15 cellular contexts compared by ENCODE assay signal in the genomic region with DNA sequence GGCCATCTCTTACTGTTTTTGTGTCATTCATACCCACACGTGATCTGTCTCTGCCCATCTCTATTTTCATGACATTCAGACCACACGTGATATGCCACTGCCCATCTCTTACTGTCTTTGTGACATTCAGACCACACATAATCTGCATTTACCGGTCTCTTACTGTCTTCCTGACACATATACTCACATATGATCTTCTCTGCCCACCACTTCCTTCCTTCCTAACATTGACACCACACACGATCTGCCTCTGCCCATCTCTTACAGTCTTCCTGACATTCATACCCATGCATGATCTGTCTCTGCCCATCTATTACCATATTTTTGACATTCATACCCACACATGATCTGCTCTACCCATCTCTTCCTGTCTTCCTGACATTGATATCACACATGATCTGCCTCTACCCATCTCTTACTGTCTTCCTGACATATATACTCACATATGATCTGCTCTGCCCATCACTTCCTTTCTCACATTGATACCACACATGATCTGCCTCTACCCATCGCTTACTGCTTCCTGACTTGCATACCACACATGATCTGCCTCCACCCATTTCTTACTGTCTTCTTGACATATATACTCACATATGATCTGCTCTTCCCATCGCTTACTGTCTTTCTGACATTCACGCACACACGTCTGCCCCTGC. TPM values are rescaled to one million over a fixed set of nuclear protein-coding genes. Genes with fewer than 3 reads are reported as not detected.
DNase-seq lines count a peak whose midpoint lies in the region; ATAC-seq, FAIRE-seq and TF ChIP-seq lines count a peak whose summit lies in the region.
"Had no signal": no experiment of that assay in that cellular context is flagged by ENCODE, and none has a peak within 500 bp of the region (broad histone marks: within the 10 kb centered on the region; RNA-seq: fewer than 3 reads in every experiment).

No MANE protein-coding gene starts in this region.

- H3K36me3 Mint-ChIP-seq in activated naive CD8-positive, alpha-beta T cell treated with anti-CD3 and anti-CD28 coated beads, Interleukin-2, amount 10 ng/mL, durations not matched to agents 7 days and 5 days: no peaks in the 10 kb centered on the region
- no peaks in the 10 kb centered on the region for H3K36me3 Mint-ChIP-seq in activated naive CD8-positive, alpha-beta T cell treated with anti-CD3 and anti-CD28 coated beads, Interleukin-2, amount 50 U/mL, for 24 hours (ENCODE audit: low read depth)
- H3K36me3 Mint-ChIP-seq in activated T-helper 17 cell treated with anti-CD3 and anti-CD28 coated beads, Interleukin-2, amount 50 U/mL, for 72 hours (ENCODE audit: low read depth): no peaks in the 10 kb centered on the region
- H3K36me3 Mint-ChIP-seq: CD14-positive monocyte, IgD-negative memory B cell had no signal

- no peaks in the 10 kb centered on the region for H3K9me3 Mint-ChIP-seq in activated naive CD8-positive, alpha-beta T cell treated with anti-CD3 and anti-CD28 coated beads, Interleukin-2, amount 10 ng/mL, durations not matched to agents 7 days and 5 days
- no peaks in the 10 kb centered on the region for H3K9me3 Mint-ChIP-seq in activated naive CD8-positive, alpha-beta T cell treated with anti-CD3 and anti-CD28 coated beads, Interleukin-2, amount 50 U/mL, for 24 hours
- H3K9me3 Mint-ChIP-seq in activated T-helper 17 cell treated with anti-CD3 and anti-CD28 coated beads, Interleukin-2, amount 50 U/mL, for 72 hours: no peaks in the 10 kb centered on the region

- H3K4me3 Mint-ChIP-seq in activated naive CD8-positive, alpha-beta T cell treated with anti-CD3 and anti-CD28 coated beads, Interleukin-2, amount 10 ng/mL, durations not matched to agents 7 days and 5 days: no peak overlapping the region
- H3K4me3 Mint-ChIP-seq in activated naive CD8-positive, alpha-beta T cell treated with anti-CD3 and anti-CD28 coated beads, Interleukin-2, amount 50 U/mL, for 24 hours: no peak overlapping the region
- H3K4me3 Mint-ChIP-seq in activated T-helper 17 cell treated with anti-CD3 and anti-CD28 coated beads, Interleukin-2, amount 50 U/mL, for 72 hours: no peak overlapping the region
- H3K4me3 Mint-ChIP-seq: CD14-positive monocyte, H9, IgD-negative memory B cell had no signal

- no peaks in the 10 kb centered on the region for H3K9me3 ChIP-seq in thymus (ENCODE audit: control insufficient read depth)
- H3K9me3 ChIP-seq: A549 had no signal

- H3K4me3 ChIP-seq in thymus (ENCODE audit: low read length): no peak overlapping the region
- H3K4me3 ChIP-seq: A549 had no signal

- H3K36me3 ChIP-seq in thymus (ENCODE audit: control insufficient read depth, insufficient read depth): no peaks in the 10 kb centered on the region

- FAIRE-seq in GM12892 (lab: Jason Lieb, UNC): peak; percentile 24
- FAIRE-seq: A549, GM18507 had no signal

- DNase-seq in activated naive CD8-positive, alpha-beta T cell treated with anti-CD3 and anti-CD28 coated beads, Interleukin-2, amount 10 ng/mL, durations not matched to agents 7 days and 5 days: no peak
- no peak for DNase-seq in activated naive CD8-positive, alpha-beta T cell treated with anti-CD3 and anti-CD28 coated beads, Interleukin-2, amount 50 U/mL, for 24 hours
- no peak for DNase-seq in GM12892 (ENCODE audit: insufficient read length)
- DNase-seq in stimulated activated CD4-positive, alpha-beta T cell treated with anti-CD3 and anti-CD28 coated beads, Interleukin-4, amount 100 ng/mL, for 4 hours: no peak
- DNase-seq: Calu3, DMS 273 treated with DMSO at 0.1 percent for 48 hours, GOT3, H9 had no signal

- H3K27ac Mint-ChIP-seq in activated naive CD8-positive, alpha-beta T cell treated with anti-CD3 and anti-CD28 coated beads, Interleukin-2, amount 10 ng/mL, durations not matched to agents 7 days and 5 days: no peak overlapping the region
- no peak overlapping the region for H3K27ac Mint-ChIP-seq in activated naive CD8-positive, alpha-beta T cell treated with anti-CD3 and anti-CD28 coated beads, Interleukin-2, amount 50 U/mL, for 24 hours
- no peak overlapping the region for H3K27ac Mint-ChIP-seq in activated T-helper 17 cell treated with anti-CD3 and anti-CD28 coated beads, Interleukin-2, amount 50 U/mL, for 72 hours
- H3K27ac Mint-ChIP-seq: CD14-positive monocyte, H9, IgD-negative memory B cell had no signal

- no peaks in the 10 kb centered on the region for H3K4me1 Mint-ChIP-seq in activated naive CD8-positive, alpha-beta T cell treated with anti-CD3 and anti-CD28 coated beads, Interleukin-2, amount 10 ng/mL, durations not matched to agents 7 days and 5 days
- H3K4me1 Mint-ChIP-seq in activated naive CD8-positive, alpha-beta T cell treated with anti-CD3 and anti-CD28 coated beads, Interleukin-2, amount 50 U/mL, for 24 hours: peaks cover 4% of the 10 kb centered on the region
- no peaks in the 10 kb centered on the region for H3K4me1 Mint-ChIP-seq in activated T-helper 17 cell treated with anti-CD3 and anti-CD28 coated beads, Interleukin-2, amount 50 U/mL, for 72 hours
- H3K4me1 Mint-ChIP-seq: H9, IgD-negative memory B cell had no signal

- POLR2A ChIA-PET in activated naive CD8-positive, alpha-beta T cell treated with anti-CD3 and anti-CD28 coated beads, Interleukin-2, amount 10 ng/mL, durations not matched to agents 7 days and 5 days (lab: Charles Lee): no interaction called here

- WGBS in thymus: 70% methylated on average over 8 of the region's 8 CpGs

- H3K27ac ChIP-seq in thymus (ENCODE audit: low read depth): peak overlapping the region; percentile 31
- H3K27ac ChIP-seq: A549 had no signal

- H3K27me3 Mint-ChIP-seq in activated naive CD8-positive, alpha-beta T cell treated with anti-CD3 and anti-CD28 coated beads, Interleukin-2, amount 10 ng/mL, durations not matched to agents 7 days and 5 days: no peaks in the 10 kb centered on the region
- no peaks in the 10 kb centered on the region for H3K27me3 Mint-ChIP-seq in activated naive CD8-positive, alpha-beta T cell treated with anti-CD3 and anti-CD28 coated beads, Interleukin-2, amount 50 U/mL, for 24 hours
- no peaks in the 10 kb centered on the region for H3K27me3 Mint-ChIP-seq in activated T-helper 17 cell treated with anti-CD3 and anti-CD28 coated beads, Interleukin-2, amount 50 U/mL, for 72 hours
- H3K27me3 Mint-ChIP-seq: IgD-negative memory B cell had no signal

- H3K4me1 ChIP-seq in thymus (ENCODE audit: control insufficient read depth, insufficient read depth, low read length): no peaks in the 10 kb centered on the region
- H3K4me1 ChIP-seq: A549 had no signal

- TF ChIP-seq POLR2A in GM12892 (IDR thresholded peaks at IDR 0.05; ENCODE audit: low read depth, low read length): no peak

- H3K27me3 ChIP-seq in thymus (ENCODE audit: control insufficient read depth, insufficient read depth): no peaks in the 10 kb centered on the region

- ATAC-seq in activated naive CD8-positive, alpha-beta T cell treated with anti-CD3 and anti-CD28 coated beads, Interleukin-2, amount 10 ng/mL, durations not matched to agents 7 days and 5 days (ENCODE audit: low read depth): peak; percentile 42
- no peak for ATAC-seq in activated naive CD8-positive, alpha-beta T cell treated with anti-CD3 and anti-CD28 coated beads, Interleukin-2, amount 50 U/mL, for 24 hours
- ATAC-seq in activated T-helper 17 cell treated with anti-CD3 and anti-CD28 coated beads, Interleukin-2, amount 50 U/mL, for 72 hours (replicated peaks): peak; percentile 39
- ATAC-seq in GM18858 (IDR thresholded peaks at IDR 0.05; ENCODE audit: unreplicated experiment): no peak
- ATAC-seq: A549 had no signal

RNA-seq across cellular contexts. Expression of a gene that starts 36.1 kb away (rescaled TPM):
- 1 to 10 TPM; 6.6 to 6.8 TPM for total RNA-seq in activated naive CD8-positive, alpha-beta T cell treated with anti-CD3 and anti-CD28 coated beads, Interleukin-2, amount 10 ng/mL, durations not matched to agents 7 days and 5 days
- polyA plus RNA-seq in GM12892 (2012; ENCODE audit: missing spikeins): not detected
- total RNA-seq in activated T-helper 17 cell treated with anti-CD3 and anti-CD28 coated beads, Interleukin-2, amount 50 U/mL, for 72 hours: 1 to 10 TPM in 1 of 2 donors, under 1 TPM in 1; 0.80 to 3.9 TPM
- 92.1 TPM for polyA plus RNA-seq in thymus

Comparison
In these comparisons a context has a peak if more than half of its experiments do, and no peak if none do; other contexts are left out.
1. ATAC-seq: peak in activated naive CD8-positive, alpha-beta T cell treated with anti-CD3 and anti-CD28 coated beads, Interleukin-2, amount 10 ng/mL, durations not matched to agents 7 days and 5 days (single experiment) and activated T-helper 17 cell treated with anti-CD3 and anti-CD28 coated beads, Interleukin-2, amount 50 U/mL, for 72 hours (single experiment); none in activated naive CD8-positive, alpha-beta T cell treated with anti-CD3 and anti-CD28 coated beads, Interleukin-2, amount 50 U/mL, for 24 hours (single experiment) and GM18858 (single experiment).